8 cellular contexts compared by ENCODE assay signal in genomic region chr1:226643167-226643566, GRCh38.
DNase-seq lines count a peak whose midpoint lies in the region; ATAC-seq and TF ChIP-seq lines count a peak whose summit lies in the region.

No MANE protein-coding gene starts in this region.

- intact Hi-C loops in heart left ventricle (cut with DNase I): loop anchor here in 1 of 10 donors (10.0 kb wide), 1 partner anchor 92 kb away; the partner anchor contains the start of gene ITPKB
- intact Hi-C loops in thyroid gland (cut with DNase I): no loop called here

- TF ChIP-seq CTCF in heart left ventricle (IDR thresholded peaks at IDR 0.05) (no peak), thyroid gland (IDR thresholded peaks at IDR 0.05) (no peak)

- H3K4me3 ChIP-seq in heart left ventricle: no peak overlapping the region
- no peak overlapping the region for H3K4me3 ChIP-seq in thyroid gland (replicated peaks in 1 of 3)

- H3K27ac ChIP-seq in heart left ventricle: peak overlapping the region in 3 of 12 donors; percentile 5 to 81 (median 69)
- H3K27ac ChIP-seq in thyroid gland: no peak overlapping the region

- H3K9me3 ChIP-seq in heart left ventricle (no peaks in the 10 kb centered on the region), thyroid gland (no peaks in the 10 kb centered on the region)

- DNase-seq in EL (peak; percentile 68), LHCN-M2 (ENCODE audit: low read depth) (peak; percentile 23), heart left ventricle (peak in 3 of 5 donors; percentile 26 to 39 (median 30)), thyroid gland (no peak), DMS114 treated with DMSO at 0.1 percent for 48 hours (lab: John Stamatoyannopoulos, UW; ENCODE audit: unreplicated experiment) (no peak)
- DNase-seq in activated CD8-positive, alpha-beta memory T cell treated with anti-CD3 and anti-CD28 coated beads for 24 hours: peak; percentile 83
- peak; percentile 64 to 69 for DNase-seq in stimulated activated CD4-positive, alpha-beta T cell treated with anti-CD3 and anti-CD28 coated beads, Interleukin-1b, Interleukin-23, amount 100 ng/mL, for 4 hours (ENCODE audit: low read depth in 2 of 2)

- WGBS in heart left ventricle, 4 donors: 80 to 91% (median 88%) methylated on average over 9 of the region's 9 CpGs
- WGBS in thyroid gland, 2 donors: 74 to 81% methylated on average over 9 of the region's 9 CpGs

- TF ChIP-seq POLR2A in heart left ventricle (IDR thresholded peaks at IDR 0.05) (no peak), thyroid gland (IDR thresholded peaks at IDR 0.05) (no peak)

- H3K4me1 ChIP-seq in heart left ventricle: peaks cover 0 to 52% (median 29%) of the 10 kb centered on the region in 12 donors
- no peaks in the 10 kb centered on the region for H3K4me1 ChIP-seq in thyroid gland

- H3K36me3 ChIP-seq in heart left ventricle (peaks cover 0 to 79% (median 57%) of the 10 kb centered on the region in 9 donors), thyroid gland (peaks cover 16 to 24% of the 10 kb centered on the region in 2 donors)

- H3K27me3 ChIP-seq in heart left ventricle: no peaks in the 10 kb centered on the region
- no peaks in the 10 kb centered on the region for H3K27me3 ChIP-seq in thyroid gland

- ATAC-seq in GM21825 (IDR thresholded peaks at IDR 0.05; ENCODE audit: unreplicated experiment) (peak; percentile 73), heart left ventricle (peak in 2 of 4 donors; percentile 13 to 30)

Comparison
In these comparisons a context has a peak if more than half of its experiments do, and no peak if none do; other contexts are left out.
1. DNase-seq: peak in EL (single experiment), LHCN-M2 (single experiment), activated CD8-positive, alpha-beta memory T cell treated with anti-CD3 and anti-CD28 coated beads for 24 hours (single experiment), heart left ventricle (3 of 5) and stimulated activated CD4-positive, alpha-beta T cell treated with anti-CD3 and anti-CD28 coated beads, Interleukin-1b, Interleukin-23, amount 100 ng/mL, for 4 hours (2 of 2); none in thyroid gland (0 of 2) and DMS114 treated with DMSO at 0.1 percent for 48 hours (single experiment).